8 cellular contexts compared by ENCODE assay signal in the genomic region with DNA sequence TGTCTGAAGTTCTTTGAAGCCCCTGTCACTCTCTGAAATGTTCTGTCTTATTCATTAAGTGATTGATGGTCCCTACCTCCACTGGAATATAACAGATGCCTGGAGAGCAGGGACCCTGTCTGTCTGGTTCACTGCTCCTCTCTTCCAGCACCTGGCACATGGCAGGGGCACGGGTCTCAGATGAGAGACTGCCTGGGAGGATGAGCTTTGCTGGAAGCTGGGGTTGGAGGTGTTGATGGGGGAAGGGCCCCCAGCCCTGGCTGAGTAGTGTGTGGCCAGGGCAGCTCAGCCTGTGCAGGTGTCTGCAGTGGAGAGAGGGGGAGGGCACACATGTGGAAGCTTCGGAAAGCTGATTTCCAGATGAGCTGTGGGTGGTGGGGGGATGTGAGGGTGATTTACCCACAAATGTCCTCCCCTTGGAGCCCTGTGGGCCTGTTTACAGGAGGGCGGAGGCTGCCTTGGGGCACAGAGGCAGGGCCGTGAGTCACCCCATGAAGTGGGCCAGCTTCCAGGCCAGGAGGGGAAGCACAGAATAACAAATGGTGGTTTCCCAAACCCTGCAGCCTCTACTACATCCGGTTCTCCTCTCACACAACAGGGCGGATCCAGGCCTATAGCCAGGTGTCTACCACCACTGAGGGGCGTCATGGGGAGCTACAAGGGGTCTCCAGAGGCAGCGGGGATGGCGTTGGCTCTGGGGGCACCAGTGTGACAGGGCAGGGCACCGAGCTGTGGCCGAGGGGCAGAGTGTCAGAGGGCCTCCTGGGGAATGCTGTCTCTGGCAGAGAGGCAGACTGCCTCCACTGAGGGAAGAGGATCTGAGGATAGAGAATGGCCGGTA. TPM values are rescaled to one million over a fixed set of nuclear protein-coding genes. Genes with fewer than 3 reads are reported as not detected.
DNase-seq lines count a peak whose midpoint lies in the region; ATAC-seq and TF ChIP-seq lines count a peak whose summit lies in the region.

No MANE protein-coding gene starts in this region.

- peaks cover 0 to 4% of the 10 kb centered on the region in 2 donors for H3K36me3 ChIP-seq in left lung

- H3K27ac ChIP-seq in left lung, result peak overlapping the region; percentile 62 to 66

- intact Hi-C loops in left lung (cut with DNase I), result no loop called here

- TF ChIP-seq CTCF in astrocyte of the cerebellum (IDR thresholded peaks at IDR 0.05; ENCODE audit: low read depth, low read length, missing control alignments) (no peak), left lung (IDR thresholded peaks at IDR 0.05) (no peak)

- H3K4me1 ChIP-seq in left lung, result peaks cover 20 to 31% of the 10 kb centered on the region in 2 donors

- H3K4me3 ChIP-seq in astrocyte of the cerebellum (ENCODE audit: low read depth, low read length) (no peak overlapping the region), left lung (no peak overlapping the region)

- DNase-seq in DMS153 treated with DMSO at 0.1 percent for 48 hours (lab: John Stamatoyannopoulos, UW; ENCODE audit: unreplicated experiment) (peak; percentile 67), HK-2 (ENCODE audit: unreplicated experiment) (peak; percentile 87), SW 1271 (lab: John Stamatoyannopoulos, UW) (peak; percentile 67 to 86), astrocyte of the cerebellum (ENCODE audit: low read depth) (peak; percentile 80), left lung (peak; percentile 89 to 90), NCI-H146 treated with DMSO at 0.1 percent for 48 hours (lab: John Stamatoyannopoulos, UW; ENCODE audit: unreplicated experiment) (no peak)
- DNase-seq in stimulated activated CD8-positive, alpha-beta memory T cell treated with anti-CD3 and anti-CD28 coated beads, Interleukin-12 subunit alpha, Interleukin-12 subunit beta, amount 100 ng/mL, for 1 hour (ENCODE audit: low read depth), result peak; percentile 52

- H3K9me3 ChIP-seq in left lung, result no peaks in the 10 kb centered on the region

- peaks cover 0 to 13% of the 10 kb centered on the region in 2 donors for H3K27me3 ChIP-seq in left lung

- ATAC-seq in GM21360 (IDR thresholded peaks at IDR 0.05; ENCODE audit: unreplicated experiment) (peak; percentile 89), left lung (peak; percentile 77)

- in situ Hi-C loops in astrocyte of the cerebellum (cut with HindIII; ENCODE audit: low sequenced_read_pairs), result no loop called here

RNA-seq across cellular contexts. Expression of gene KRT7, which starts 11.0 kb away (rescaled TPM):
- 1,000 to 10,000 TPM; 1,945 to 1,968 TPM for total RNA-seq in left lung

RNA-seq across cellular contexts. Expression of gene KRT86, which starts 30.5 kb away (rescaled TPM):
- total RNA-seq in left lung, result 1 to 10 TPM in 1 of 2 donors, under 1 TPM in 1; 0.97 to 1.7 TPM

RNA-seq across cellular contexts. Expression of gene KRT81, which starts 47.3 kb away (rescaled TPM):
- total RNA-seq in left lung, result not detected

RNA-seq across cellular contexts. Expression of gene KRT80, which starts 52.2 kb away (rescaled TPM):
- 10 to 100 TPM; 27.6 to 30.1 TPM for total RNA-seq in left lung
